In genomic region chr5:178191661-178192060, GRCh38 we compare ENCODE assay signal across 25 cellular contexts. TPM values are rescaled to one million over a fixed set of nuclear protein-coding genes. Genes with fewer than 3 reads are reported as not detected.
DNase-seq lines count a peak whose midpoint lies in the region; ATAC-seq, FAIRE-seq and TF ChIP-seq lines count a peak whose summit lies in the region.
"Had no signal": no experiment of that assay in that cellular context is flagged by ENCODE, and none has a peak within 500 bp of the region (broad histone marks: within the 10 kb centered on the region; RNA-seq: fewer than 3 reads in every experiment).

No MANE protein-coding gene starts in this region.

- H3K4me1 ChIP-seq in A549 (no peaks in the 10 kb centered on the region), HEK293 (ENCODE audit: control insufficient read depth, insufficient read depth, low read length) (no peaks in the 10 kb centered on the region), parathyroid adenoma (peaks cover 3% of the 10 kb centered on the region)
- H3K4me1 ChIP-seq: BE2C, Caco-2 had no signal

- TF ChIP-seq CTCF in A549 (IDR thresholded peaks at IDR 0.05) (no peak), HEK293 (tag by site-specific recombination; IDR thresholded peaks at IDR 0.05) (no peak), WTC11 (IDR thresholded peaks at IDR 0.05) (no peak), parathyroid adenoma (IDR thresholded peaks at IDR 0.05) (no peak)

- H3K27me3 ChIP-seq in parathyroid adenoma (ENCODE audit: control insufficient read depth, insufficient read depth, low read length): no peaks in the 10 kb centered on the region
- H3K27me3 ChIP-seq: BE2C, BLaER1 had no signal

- peaks cover 12% of the 10 kb centered on the region; the same call in 2 of the 3 replicates for H3K9me3 ChIP-seq in A549
- no peaks in the 10 kb centered on the region for H3K9me3 ChIP-seq in HEK293 (ENCODE audit: control insufficient read depth, insufficient read depth, low read depth, low read length)
- H3K9me3 ChIP-seq in parathyroid adenoma (ENCODE audit: control insufficient read depth, low read length): no peaks in the 10 kb centered on the region
- H3K9me3 ChIP-seq: BE2C, BLaER1, Caco-2 had no signal

- H3K4me2 ChIP-seq in A549 (no peak overlapping the region), parathyroid adenoma (ENCODE audit: low read length) (no peak overlapping the region)
- H3K4me2 ChIP-seq: BLaER1 had no signal

- 58% methylated on average over 4 of the region's 4 CpGs for WGBS in A549 (ENCODE audit: missing lambda C conversion rate)

- FAIRE-seq in A549 (lab: Jason Lieb, UNC): no peak
- FAIRE-seq: D721Med, G401.6, GM12891, GM19239 had no signal

- CTCF ChIA-PET in A549 (lab: Yijun Ruan, JAX): no interaction called here
- CTCF ChIA-PET in HEK293 (lab: Yijun Ruan, JAX): interaction anchor here (0.5 kb wide), 1 partner anchor 103 kb away, joined by 3 read pairs; no protein-coding TSS in a partner anchor
- CTCF ChIA-PET in WTC11 (lab: Charles Lee): no interaction called here

- no peak overlapping the region for H3K4me3 ChIP-seq in A549
- H3K4me3 ChIP-seq in HEK293 (ENCODE audit: low read depth, low read length): no peak overlapping the region
- no peak overlapping the region for H3K4me3 ChIP-seq in parathyroid adenoma (ENCODE audit: low read depth, low read length)
- H3K4me3 ChIP-seq: BLaER1 had no signal

- no peak overlapping the region for H3K27ac Mint-ChIP-seq in WTC11
- H3K27ac Mint-ChIP-seq: CD4-positive, alpha-beta T cell; CD8-positive, alpha-beta T cell had no signal

- H3K79me2 ChIP-seq in parathyroid adenoma: no peaks in the 10 kb centered on the region

- peaks cover 17% of the 10 kb centered on the region for H3K9me3 Mint-ChIP-seq in WTC11
- H3K9me3 Mint-ChIP-seq: CD4-positive, alpha-beta T cell; CD8-positive, alpha-beta T cell had no signal

- H3K27ac ChIP-seq in A549: no peak overlapping the region
- no peak overlapping the region for H3K27ac ChIP-seq in HEK293 (ENCODE audit: extremely low read depth, low read depth, low read length)
- peak overlapping the region; percentile 37 for H3K27ac ChIP-seq in parathyroid adenoma
- H3K27ac ChIP-seq: 22Rv1, BLaER1 had no signal

- H3K36me3 ChIP-seq in HEK293 (ENCODE audit: control insufficient read depth in 2 of 2, insufficient read depth in 1 of 2, low read length in 2 of 2) (no peaks in the 10 kb centered on the region), parathyroid adenoma (ENCODE audit: control insufficient read depth, insufficient read depth, low read length) (no peaks in the 10 kb centered on the region)
- H3K36me3 ChIP-seq: BE2C, BLaER1 had no signal

- H3K36me3 Mint-ChIP-seq in WTC11: peaks cover 15% of the 10 kb centered on the region
- H3K36me3 Mint-ChIP-seq: CD8-positive, alpha-beta T cell had no signal

- DNase-seq in A549 (ENCODE audit: low read depth in 1 of 2, low spot score in 1 of 2) (no peak), WTC11 (ENCODE audit: low spot score) (no peak), NCI-H526 treated with DMSO at 0.1 percent for 48 hours (lab: John Stamatoyannopoulos, UW) (no peak)
- no peak for DNase-seq in activated CD4-positive, alpha-beta T cell treated with anti-CD3 and anti-CD28 coated beads, Interleukin-2, amount 50 U/mL, for 48 hours
- DNase-seq: ACHN; BE2C; C1 segment of cervical spinal cord; Caco-2; Calu3; CD4-positive, alpha-beta T cell; CD8-positive, alpha-beta T cell; DMS79 treated with DMSO at 0.1 percent for 48 hours; GF-D8 had no signal

- no peak overlapping the region for H3K4me3 Mint-ChIP-seq in WTC11
- H3K4me3 Mint-ChIP-seq: CD4-positive, alpha-beta T cell; CD8-positive, alpha-beta T cell had no signal

- POLR2A ChIA-PET in A549 (lab: Yijun Ruan, JAX) (no interaction called here), HEK293 (lab: Yijun Ruan, JAX) (interaction anchor here (2.0 kb wide), 1 partner anchor 13 kb away, joined by 6 read pairs; the partner anchor contains the start of gene HNRNPAB), WTC11 (lab: Charles Lee) (no interaction called here)

- no peak overlapping the region for H3K9ac ChIP-seq in parathyroid adenoma
- H3K9ac ChIP-seq: BLaER1 had no signal

- no peak overlapping the region for H2AFZ ChIP-seq in parathyroid adenoma

- TF ChIP-seq POLR2A in A549 (IDR thresholded peaks at IDR 0.05; ENCODE audit: low read length): no peak

- no peak for TF ChIP-seq EP300 in A549 (IDR thresholded peaks at IDR 0.05)

- H3K4me1 Mint-ChIP-seq in WTC11: peaks cover 16% of the 10 kb centered on the region

- ATAC-seq in A549 (no peak), WTC11 (no peak), GM19467 (IDR thresholded peaks at IDR 0.05; ENCODE audit: unreplicated experiment) (no peak)
- ATAC-seq: CD8-positive, alpha-beta T cell had no signal

- TF ChIP-seq RAD21 in A549 (conservative IDR thresholded peaks at IDR 0.05 in 1 of 2, IDR thresholded peaks at IDR 0.05 in 1 of 2): no peak

- H3K27me3 Mint-ChIP-seq in WTC11 (ENCODE audit: low read depth): peaks cover 5% of the 10 kb centered on the region

TF ChIP-seq in A549, 52 proteins besides CTCF, POLR2A, EP300 and RAD21:
- TF ChIP-seq ZSCAN20 (CRISPR knock-in tag; IDR thresholded peaks at IDR 0.05) (no peak), RFX5 (IDR thresholded peaks at IDR 0.05) (no peak), ZC3H11A (IDR thresholded peaks at IDR 0.05) (peak; percentile 94), HOXB13 (CRISPR knock-in tag; IDR thresholded peaks at IDR 0.05; ENCODE audit: low read depth) (no peak), POLR2AphosphoS2 (conservative IDR thresholded peaks at IDR 0.05; ENCODE audit: low read length) (no peak), EHF (CRISPR knock-in tag; IDR thresholded peaks at IDR 0.05) (no peak), BHLHE40 (IDR thresholded peaks at IDR 0.05; ENCODE audit: low read depth, low read length) (no peak), ZNF302 (CRISPR knock-in tag; IDR thresholded peaks at IDR 0.05) (no peak)

TF ChIP-seq in HEK293, 187 proteins besides CTCF, POLR2A, EP300 and RAD21 (continues in another document):
- TF ChIP-seq ZNF560 (tag by site-specific recombination; IDR thresholded peaks at IDR 0.05; ENCODE audit: borderline replicate concordance) (peak; percentile 70; the same call in 1 of the 2 replicates), ZFP37 (tag by site-specific recombination; IDR thresholded peaks at IDR 0.05) (no peak), ZNF792 (tag by site-specific recombination; IDR thresholded peaks at IDR 0.05) (no peak), ZFP3 (tag by site-specific recombination; IDR thresholded peaks at IDR 0.05; ENCODE audit: low read depth) (no peak)
- TF ChIP-seq, protein P1, sequence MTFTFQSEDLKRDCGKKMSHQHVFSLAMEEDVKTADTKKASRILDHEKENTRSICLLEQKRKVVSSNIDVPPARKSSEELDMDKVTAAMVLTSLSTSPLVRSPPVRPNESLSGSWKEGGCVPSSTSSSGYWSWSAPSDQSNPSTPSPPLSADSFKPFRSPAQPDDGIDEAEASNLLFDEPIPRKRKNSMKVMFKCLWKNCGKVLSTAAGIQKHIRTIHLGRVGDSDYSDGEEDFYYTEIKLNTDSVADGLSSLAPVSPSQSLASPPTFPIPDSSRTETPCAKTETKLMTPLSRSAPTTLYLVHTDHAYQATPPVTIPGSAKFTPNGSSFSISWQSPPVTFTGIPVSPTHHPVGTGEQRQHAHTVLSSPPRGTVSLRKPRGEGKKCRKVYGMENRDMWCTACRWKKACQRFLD (tag by site-specific recombination; IDR thresholded peaks at IDR 0.05): no peak

TF ChIP-seq in WTC11, 78 proteins besides CTCF, POLR2A, EP300 and RAD21:
- TF ChIP-seq ZMAT4 (CRISPR knock-in tag; IDR thresholded peaks at IDR 0.05) (no peak), HMGA2 (CRISPR knock-in tag; IDR thresholded peaks at IDR 0.05) (peak; percentile 24; the same call in 1 of the 2 replicates), MXD4 (CRISPR knock-in tag; IDR thresholded peaks at IDR 0.05; ENCODE audit: borderline replicate concordance) (no peak)

RNA-seq across cellular contexts. Expression of gene GMCL2, which starts 4.5 kb away (rescaled TPM):
- polyA plus RNA-seq in A549 (2011; rRNA removed) (not detected in 2 replicates), A549 (2017; fragmentation: RNase III; extraction: RNeasy Plus Mini Kit Qiagen cat#74134 plus additional on column Dnase treatment) (not detected in 3 replicates)
- polyA plus RNA-seq in A549 (2012; cell fraction: cytosol; rRNA removed): not detected in 2 replicates
- polyA plus RNA-seq in A549 (2012; cell fraction: nucleus; rRNA removed): not detected in 2 replicates
- polyA minus RNA-seq in A549 (2011; rRNA and poly(A)+ RNA removed): not detected in 2 replicates
- total RNA-seq in WTC11 (2021): not detected in 3 replicates
- total RNA-seq: A172; A673; Caco-2; Calu3; CD4-positive, alpha-beta T cell; CD8-positive, alpha-beta T cell had no signal
- polyA plus RNA-seq: AG04450 had no signal

RNA-seq across cellular contexts. Expression of gene HNRNPAB, which starts 12.7 kb away (rescaled TPM):
- polyA plus RNA-seq in A549 (2011; rRNA removed): 140 and 200 TPM in 2 replicates
- polyA plus RNA-seq in A549 (2012; cell fraction: cytosol; rRNA removed): 249 and 266 TPM in 2 replicates
- polyA plus RNA-seq in A549 (2012; cell fraction: nucleus; rRNA removed): 149 and 201 TPM in 2 replicates
- 338 to 354 TPM (median 352 TPM) in 3 replicates for polyA plus RNA-seq in A549 (2017; fragmentation: RNase III; extraction: RNeasy Plus Mini Kit Qiagen cat#74134 plus additional on column Dnase treatment)
- 68.2 and 74.0 TPM in 2 replicates for polyA minus RNA-seq in A549 (2011; rRNA and poly(A)+ RNA removed)
- total RNA-seq in WTC11 (2021): 414 to 457 TPM (median 419 TPM) in 3 replicates

RNA-seq across cellular contexts. Expression of gene NHP2, which starts 38.0 kb away (rescaled TPM):
- polyA plus RNA-seq in A549 (2011; rRNA removed) (177 and 205 TPM in 2 replicates), A549 (2017; fragmentation: RNase III; extraction: RNeasy Plus Mini Kit Qiagen cat#74134 plus additional on column Dnase treatment) (553 to 612 TPM (median 555 TPM) in 3 replicates)
- 436 and 477 TPM in 2 replicates for polyA plus RNA-seq in A549 (2012; cell fraction: cytosol; rRNA removed)
- 208 and 240 TPM in 2 replicates for polyA plus RNA-seq in A549 (2012; cell fraction: nucleus; rRNA removed)
- polyA minus RNA-seq in A549 (2011; rRNA and poly(A)+ RNA removed): 54.4 and 73.5 TPM in 2 replicates
- 263 to 269 TPM (median 264 TPM) in 3 replicates for total RNA-seq in WTC11 (2021)

RNA-seq across cellular contexts. Expression of gene PHYKPL, which starts 40.9 kb away (rescaled TPM):
- polyA plus RNA-seq in A549 (2011; rRNA removed) (21.9 and 24.6 TPM in 2 replicates), A549 (2017; fragmentation: RNase III; extraction: RNeasy Plus Mini Kit Qiagen cat#74134 plus additional on column Dnase treatment) (12.5 to 13.9 TPM (median 13.0 TPM) in 3 replicates)
- polyA plus RNA-seq in A549 (2012; cell fraction: cytosol; rRNA removed): 19.3 and 20.6 TPM in 2 replicates
- 66.2 and 68.7 TPM in 2 replicates for polyA plus RNA-seq in A549 (2012; cell fraction: nucleus; rRNA removed)
- 60.3 and 65.1 TPM in 2 replicates for polyA minus RNA-seq in A549 (2011; rRNA and poly(A)+ RNA removed)
- total RNA-seq in WTC11 (2021): 30.9 to 41.7 TPM (median 31.7 TPM) in 3 replicates
